In the genomic region with DNA sequence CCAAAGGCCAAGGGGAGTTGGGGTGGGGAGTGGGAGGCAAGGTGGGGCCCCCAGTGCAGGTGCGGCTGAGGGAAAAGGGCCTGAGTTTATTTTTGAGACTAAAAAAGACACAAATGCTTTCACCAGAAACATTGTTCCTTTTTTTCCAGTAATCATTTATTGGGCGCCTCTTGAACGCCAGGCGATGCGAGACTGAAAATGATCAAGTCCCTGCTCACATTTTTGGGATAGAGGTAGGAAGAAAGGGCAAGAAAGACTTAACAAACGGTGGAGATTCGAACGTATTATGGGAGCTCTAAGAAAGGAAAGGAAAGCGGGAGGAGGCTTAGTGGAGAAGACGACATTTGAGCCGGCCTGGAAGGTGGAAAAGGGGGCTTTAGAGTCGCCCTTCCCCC, we compare ENCODE assay signal across 8 cellular contexts. TPM values are rescaled to one million over a fixed set of nuclear protein-coding genes. Genes with fewer than 3 reads are reported as not detected.
DNase-seq lines count a peak whose midpoint lies in the region; ATAC-seq and TF ChIP-seq lines count a peak whose summit lies in the region.

No MANE protein-coding gene starts in this region.

- no peaks in the 10 kb centered on the region for H3K27me3 Mint-ChIP-seq in progenitor cell of endocrine pancreas

- peaks cover 11% of the 10 kb centered on the region for H3K36me3 Mint-ChIP-seq in progenitor cell of endocrine pancreas (ENCODE audit: insufficient read depth)

- H3K4me3 ChIP-seq in PC-9, result peak overlapping the region; percentile 99
- peak overlapping the region; percentile 95 for H3K4me3 ChIP-seq in epithelial cell of proximal tubule (ENCODE audit: low read depth, low read length)

- peaks cover 28% of the 10 kb centered on the region for H3F3A ChIP-seq in PC-9 (ENCODE audit: insufficient read depth, low read depth)

- no peaks in the 10 kb centered on the region for H3K27me3 ChIP-seq in PC-9 (ENCODE audit: insufficient read depth, low read depth)

- peaks cover 38% of the 10 kb centered on the region for H3K79me2 ChIP-seq in PC-9 (ENCODE audit: low read depth)

- CTCF ChIA-PET in PC-9 (lab: Charles Lee), result interaction anchor here (0.6 kb wide), 3 partner anchors 29 to 163 kb away, joined by 3 to 9 read pairs (median 4); a partner anchor contains a TSS

- peaks cover 32% of the 10 kb centered on the region for H3K4me1 Mint-ChIP-seq in progenitor cell of endocrine pancreas (ENCODE audit: low read depth)

- no peaks in the 10 kb centered on the region for H3K9me3 ChIP-seq in PC-9 (ENCODE audit: insufficient read depth, low read depth)

- POLR2A ChIA-PET in PC-9 (lab: Charles Lee; ENCODE audit: unreplicated experiment), result interaction anchor here (0.6 to 0.7 kb wide), 6 partner anchors 14 to 338 kb away, joined by 4 to 11 read pairs (median 6); a partner anchor contains a TSS

- TSS peak; percentile 99 for BruUV-seq in PC-9 (replicated peaks; lab: Mats Ljungman, UMichigan)

- DNase-seq in DMS79 treated with DMSO at 0.1 percent for 48 hours (lab: John Stamatoyannopoulos, UW), result peak; percentile 89
- no peak for DNase-seq in PC-9
- no peak for DNase-seq in epithelial cell of proximal tubule (ENCODE audit: low read depth)
- no peak for DNase-seq in progenitor cell of endocrine pancreas (ENCODE audit: low spot score, unreplicated experiment)
- no peak for DNase-seq in mesenteric fat pad (ENCODE audit: low spot score)
- DNase-seq in stimulated activated CD4-positive, alpha-beta T cell treated with anti-CD3 and anti-CD28 coated beads, Interleukin-4, amount 100 ng/mL, for 24 hours, result no peak

- H2AFZ ChIP-seq in PC-9, result peak overlapping the region; percentile 97

- peak overlapping the region; percentile 75 for H3K27ac ChIP-seq in PC-9

- H3K4me2 ChIP-seq in PC-9, result peak overlapping the region; percentile 96

- no peaks in the 10 kb centered on the region for H3K9me3 Mint-ChIP-seq in progenitor cell of endocrine pancreas (ENCODE audit: low read depth)

- H3K27ac Mint-ChIP-seq in progenitor cell of endocrine pancreas, result peak overlapping the region; percentile 98

- H3K36me3 ChIP-seq in PC-9 (ENCODE audit: low read depth), result peaks cover 22% of the 10 kb centered on the region

- no peaks in the 10 kb centered on the region for H3K9me2 ChIP-seq in PC-9 (ENCODE audit: insufficient read depth)

- TF ChIP-seq CTCF in PC-9 (conservative IDR thresholded peaks at IDR 0.05), result no peak
- no peak for TF ChIP-seq CTCF in epithelial cell of proximal tubule (conservative IDR thresholded peaks at IDR 0.05; ENCODE audit: low read depth, low read length)
- TF ChIP-seq CTCF in progenitor cell of endocrine pancreas (IDR thresholded peaks at IDR 0.05; ENCODE audit: unreplicated experiment), result no peak

- H3K4me3 Mint-ChIP-seq in progenitor cell of endocrine pancreas (ENCODE audit: low read depth), result peak overlapping the region; percentile 99

- intact Hi-C loops in PC-9 (cut with micrococcal nuclease; ENCODE audit: unreplicated experiment), result loop anchor here (5.0 kb wide), 1 partner anchor 479 kb away; a partner anchor contains a TSS

- ATAC-seq in HG03520 (IDR thresholded peaks at IDR 0.05; ENCODE audit: unreplicated experiment), result no peak
- no peak for ATAC-seq in HG03025 (IDR thresholded peaks at IDR 0.05; ENCODE audit: low FRiP score, unreplicated experiment)

- H3K4me1 ChIP-seq in PC-9 (replicated peaks; ENCODE audit: insufficient read depth), result peaks cover 20% of the 10 kb centered on the region

- peaks cover 11% of the 10 kb centered on the region; the same call in 1 of the 2 replicates for H4K20me1 ChIP-seq in PC-9 (ENCODE audit: insufficient read depth)

RNA-seq across cellular contexts. Expression of a gene that starts 0.8 kb away (rescaled TPM):
- total RNA-seq in PC-9 (2021) (221 and 224 TPM in 2 replicates), epithelial cell of proximal tubule (204 and 229 TPM in 2 replicates), progenitor cell of endocrine pancreas (211 and 216 TPM in 2 replicates), mesenteric fat pad (164 TPM)

RNA-seq across cellular contexts. Expression of a gene that starts 2.4 kb away (rescaled TPM):
- total RNA-seq in PC-9 (2021) (not detected in 2 replicates), epithelial cell of proximal tubule (2.1 and 2.3 TPM in 2 replicates), progenitor cell of endocrine pancreas (3.9 and 4.8 TPM in 2 replicates), mesenteric fat pad (not detected)

RNA-seq across cellular contexts. Expression of a gene that starts 18.7 kb away (rescaled TPM):
- total RNA-seq in PC-9 (2021) (100 and 102 TPM in 2 replicates), epithelial cell of proximal tubule (17.5 and 24.9 TPM in 2 replicates), progenitor cell of endocrine pancreas (68.3 and 72.3 TPM in 2 replicates), mesenteric fat pad (64.9 TPM)

RNA-seq across cellular contexts. Expression of a gene that starts 25.1 kb away (rescaled TPM):
- total RNA-seq in PC-9 (2021) (2.3 and 4.2 TPM in 2 replicates), epithelial cell of proximal tubule (1.4 and 4.7 TPM in 2 replicates), progenitor cell of endocrine pancreas (not detected in 2 replicates), mesenteric fat pad (0.51 TPM)

RNA-seq across cellular contexts. Expression of a gene that starts 39.6 kb away (rescaled TPM):
- total RNA-seq in PC-9 (2021) (52.0 and 58.5 TPM in 2 replicates), epithelial cell of proximal tubule (53.4 and 89.1 TPM in 2 replicates), progenitor cell of endocrine pancreas (not detected in 2 replicates), mesenteric fat pad (not detected)
